ENCODE assay signal across 8 cellular contexts in genomic region chr7:35802102-35802466, GRCh38. TPM values are rescaled to one million over a fixed set of nuclear protein-coding genes. Genes with fewer than 3 reads are reported as not detected.
DNase-seq lines count a peak whose midpoint lies in the region; ATAC-seq and TF ChIP-seq lines count a peak whose summit lies in the region.

No MANE protein-coding gene starts in this region.

- DNase-seq in AG04450 (ENCODE audit: low read depth, low spot score) (no peak), colonic mucosa (no peak), naive B cell (peak; percentile 1), MV-4-11 (lab: John Stamatoyannopoulos, UW) (no peak), DMS79 treated with DMSO at 0.1 percent for 48 hours (lab: John Stamatoyannopoulos, UW) (no peak)

- no peaks in the 10 kb centered on the region for H3K36me3 Mint-ChIP-seq in naive B cell

- no peak for ATAC-seq in naive B cell (ENCODE audit: low read depth in 2 of 2)
- no peak for ATAC-seq in HG03175 (IDR thresholded peaks at IDR 0.05; ENCODE audit: unreplicated experiment)
- ATAC-seq in GM21576 (IDR thresholded peaks at IDR 0.05; ENCODE audit: unreplicated experiment): no peak

- H3K27me3 Mint-ChIP-seq in naive B cell: no peaks in the 10 kb centered on the region

- POLR2A ChIA-PET in AG04450 (lab: Yijun Ruan, JAX): no interaction called here

- H3K9me3 ChIP-seq in AG04450 (ENCODE audit: control insufficient read depth, insufficient read depth, low read length): no peaks in the 10 kb centered on the region; the same call in 1 of the 2 replicates
- H3K9me3 ChIP-seq in KOPT-K1 (ENCODE audit: insufficient read depth, low read length, poor library complexity, severe bottlenecking): no peaks in the 10 kb centered on the region
- no peaks in the 10 kb centered on the region for H3K9me3 ChIP-seq in colonic mucosa

- H3K27ac ChIP-seq in AG04450 (ENCODE audit: low read depth, low read length) (peak overlapping the region; percentile 55), KOPT-K1 (ENCODE audit: low read depth, low read length, poor library complexity, severe bottlenecking) (peak overlapping the region; percentile 93), colonic mucosa (peak overlapping the region; percentile 98)

- H3K4me3 ChIP-seq in AG04450 (ENCODE audit: low read depth, low read length) (peak overlapping the region; percentile 78), colonic mucosa (peak overlapping the region; percentile 74)

- intact Hi-C loops in colonic mucosa (cut with DNase I): loop anchor here (5.0 to 10.0 kb wide), 2 partner anchors 63 to 105 kb away; no protein-coding TSS in a partner anchor

- peaks cover 3% of the 10 kb centered on the region for H3K4me1 ChIP-seq in colonic mucosa

- peak overlapping the region; percentile 93 to 99 (median 97) for H3K4me3 Mint-ChIP-seq in naive B cell

- H3K9me3 Mint-ChIP-seq in naive B cell: no peaks in the 10 kb centered on the region

- TF ChIP-seq CTCF in AG04450 (IDR thresholded peaks at IDR 0.05; ENCODE audit: low read depth, low read length) (no peak), colonic mucosa (IDR thresholded peaks at IDR 0.05) (no peak)

- H3K27me3 ChIP-seq in AG04450 (ENCODE audit: control insufficient read depth, insufficient read depth, low read length) (no peaks in the 10 kb centered on the region), colonic mucosa (no peaks in the 10 kb centered on the region)

- peaks cover 55 to 72% (median 62%) of the 10 kb centered on the region in 3 donors for H3K4me1 Mint-ChIP-seq in naive B cell

- H3K36me3 ChIP-seq in KOPT-K1 (ENCODE audit: insufficient read depth, low read length) (no peaks in the 10 kb centered on the region), colonic mucosa (no peaks in the 10 kb centered on the region)

- CTCF ChIA-PET in AG04450 (lab: Charles Lee): interaction anchor here (0.7 to 5.6 kb wide), 9 partner anchors 10 to 105 kb away, joined by 3 to 58 read pairs (median 4); no protein-coding TSS in a partner anchor

- H3K27ac Mint-ChIP-seq in naive B cell: peak overlapping the region; percentile 95 to 100 (median 98)

- peak overlapping the region; percentile 82 to 94 for H3K9ac ChIP-seq in colonic mucosa (ENCODE audit: low read depth in 2 of 2, low read length in 2 of 2)

RNA-seq across cellular contexts. Expression of gene SEPTIN7, which starts 1.2 kb away (rescaled TPM):
- 280 and 428 TPM in 2 replicates for polyA plus RNA-seq in AG04450 (2011; rRNA removed)
- polyA minus RNA-seq in AG04450 (2011; rRNA and poly(A)+ RNA removed): 77.7 and 140 TPM in 2 replicates
- 100 to 1,000 TPM; 107 to 164 TPM for total RNA-seq in colonic mucosa
- polyA plus RNA-seq in naive B cell (ENCODE audit: low read depth in 6 of 6): 100 to 1,000 TPM; 761 to 980 (median 821) TPM
